Comparison of ENCODE assay signal across 22 cellular contexts in genomic region chr18:61883547-61883946, GRCh38. TPM values are rescaled to one million over a fixed set of nuclear protein-coding genes. Genes with fewer than 3 reads are reported as not detected.
"Had no signal": no experiment of that assay in that cellular context is flagged by ENCODE, and none has a peak within 500 bp of the region (broad histone marks: within the 10 kb centered on the region; RNA-seq: fewer than 3 reads in every experiment).

No MANE protein-coding gene starts in this region.

- H3K27ac Mint-ChIP-seq: activated CD4-positive, alpha-beta memory T cell treated with anti-CD3 and anti-CD28 coated beads, Interleukin-2, amount 10 ng/mL, durations not matched to agents 7 days and 5 days; activated CD4-positive, alpha-beta T cell treated with anti-CD3 and anti-CD28 coated beads, Interleukin-2, amount 10 ng/mL, durations not matched to agents 24 days and 14 days; activated naive CD4-positive, alpha-beta T cell treated with anti-CD3 and anti-CD28 coated beads, Interleukin-2, amount 10 ng/mL, durations not matched to agents 7 days and 5 days; activated T-cell treated with anti-CD3 and anti-CD28 coated beads, Interleukin-2, amount 50 U/mL, for 72 hours; mesothelial cell of epicardium; naive thymus-derived CD8-positive, alpha-beta T cell; neural progenitor cell; stimulated activated memory B cell treated with anti-CD40 and anti-IgM and Interleukin-4, amounts not matched to agents 10 μg/mL and 1 μg/mL and 100 μg/mL, for 72 hours had no signal

- H3K36me3 ChIP-seq: esophagus muscularis mucosa, lower lobe of right lung, neural progenitor cell had no signal

- H3K4me3 ChIP-seq: body of pancreas, esophagus muscularis mucosa, lower lobe of right lung, neural progenitor cell, right lobe of liver, testis, vagina had no signal

- H3K27me3 ChIP-seq: body of pancreas, esophagus muscularis mucosa, neural progenitor cell, right lobe of liver, testis, vagina had no signal

- ATAC-seq: activated T-cell treated with anti-CD3 and anti-CD28 coated beads, Interleukin-2, amount 50 U/mL, for 72 hours; body of pancreas; lower lobe of right lung; naive thymus-derived CD8-positive, alpha-beta T cell had no signal

- H2AFZ ChIP-seq: neural progenitor cell had no signal

- DNase-seq: activated CD4-positive, alpha-beta memory T cell treated with anti-CD3 and anti-CD28 coated beads, Interleukin-2, amount 10 ng/mL, durations not matched to agents 7 days and 5 days; activated CD4-positive, alpha-beta T cell treated with anti-CD3 and anti-CD28 coated beads, Interleukin-2, amount 10 ng/mL, durations not matched to agents 24 days and 14 days; activated effector memory CD4-positive, alpha-beta T cell treated with Interleukin-2 at 50 U/mL for 16 hours; activated naive CD4-positive, alpha-beta T cell treated with anti-CD3 and anti-CD28 coated beads, Interleukin-2, amount 10 ng/mL, durations not matched to agents 7 days and 5 days; activated T-cell treated with anti-CD3 and anti-CD28 coated beads, Interleukin-2, amount 50 U/mL, for 72 hours; amygdala; body of pancreas; effector memory CD4-positive, alpha-beta T cell; kidney; lower lobe of right lung; naive thymus-derived CD8-positive, alpha-beta T cell; posterior cingulate gyrus; right lobe of liver; small intestine; stimulated activated CD4-positive, alpha-beta T cell treated with anti-CD3 and anti-CD28 coated beads, Interleukin-15, amount 100 ng/mL, for 24 hours; testis; trophoblast cell had no signal

- H3K9me3 ChIP-seq: body of pancreas, esophagus muscularis mucosa, lower lobe of right lung, right lobe of liver, testis, vagina had no signal

- H3K4me3 Mint-ChIP-seq: activated CD4-positive, alpha-beta memory T cell treated with anti-CD3 and anti-CD28 coated beads, Interleukin-2, amount 10 ng/mL, durations not matched to agents 7 days and 5 days; activated CD4-positive, alpha-beta T cell treated with anti-CD3 and anti-CD28 coated beads, Interleukin-2, amount 10 ng/mL, durations not matched to agents 24 days and 14 days; activated naive CD4-positive, alpha-beta T cell treated with anti-CD3 and anti-CD28 coated beads, Interleukin-2, amount 10 ng/mL, durations not matched to agents 7 days and 5 days; activated T-cell treated with anti-CD3 and anti-CD28 coated beads, Interleukin-2, amount 50 U/mL, for 72 hours; mesothelial cell of epicardium; naive thymus-derived CD8-positive, alpha-beta T cell; neural progenitor cell; stimulated activated memory B cell treated with anti-CD40 and anti-IgM and Interleukin-4, amounts not matched to agents 10 μg/mL and 1 μg/mL and 100 μg/mL, for 72 hours had no signal

- H3K9ac ChIP-seq: neural progenitor cell had no signal

- H3K9me3 Mint-ChIP-seq: activated CD4-positive, alpha-beta memory T cell treated with anti-CD3 and anti-CD28 coated beads, Interleukin-2, amount 10 ng/mL, durations not matched to agents 7 days and 5 days; activated CD4-positive, alpha-beta T cell treated with anti-CD3 and anti-CD28 coated beads, Interleukin-2, amount 10 ng/mL, durations not matched to agents 24 days and 14 days; activated naive CD4-positive, alpha-beta T cell treated with anti-CD3 and anti-CD28 coated beads, Interleukin-2, amount 10 ng/mL, durations not matched to agents 7 days and 5 days; activated T-cell treated with anti-CD3 and anti-CD28 coated beads, Interleukin-2, amount 50 U/mL, for 72 hours; naive thymus-derived CD8-positive, alpha-beta T cell; stimulated activated memory B cell treated with anti-CD40 and anti-IgM and Interleukin-4, amounts not matched to agents 10 μg/mL and 1 μg/mL and 100 μg/mL, for 72 hours had no signal

- H3K36me3 Mint-ChIP-seq: activated naive CD4-positive, alpha-beta T cell treated with anti-CD3 and anti-CD28 coated beads, Interleukin-2, amount 10 ng/mL, durations not matched to agents 7 days and 5 days; naive thymus-derived CD8-positive, alpha-beta T cell; stimulated activated memory B cell treated with anti-CD40 and anti-IgM and Interleukin-4, amounts not matched to agents 10 μg/mL and 1 μg/mL and 100 μg/mL, for 72 hours had no signal

- H3K4me1 Mint-ChIP-seq: activated CD4-positive, alpha-beta T cell treated with anti-CD3 and anti-CD28 coated beads, Interleukin-2, amount 10 ng/mL, durations not matched to agents 24 days and 14 days; activated naive CD4-positive, alpha-beta T cell treated with anti-CD3 and anti-CD28 coated beads, Interleukin-2, amount 10 ng/mL, durations not matched to agents 7 days and 5 days; mesothelial cell of epicardium; naive thymus-derived CD8-positive, alpha-beta T cell; stimulated activated memory B cell treated with anti-CD40 and anti-IgM and Interleukin-4, amounts not matched to agents 10 μg/mL and 1 μg/mL and 100 μg/mL, for 72 hours had no signal

- H3K4me2 ChIP-seq: neural progenitor cell had no signal

- H3K4me1 ChIP-seq: body of pancreas, esophagus muscularis mucosa, lower lobe of right lung, neural progenitor cell had no signal

- H3K27ac ChIP-seq: body of pancreas, esophagus muscularis mucosa, lower lobe of right lung, neural progenitor cell, right lobe of liver, testis, vagina had no signal

RNA-seq across cellular contexts. Expression of gene RNF152, which starts 9.3 kb away (rescaled TPM):
- polyA plus RNA-seq: naive thymus-derived CD8-positive, alpha-beta T cell had no signal
